ENCODE assay signal across 8 cellular contexts in the genomic region with DNA sequence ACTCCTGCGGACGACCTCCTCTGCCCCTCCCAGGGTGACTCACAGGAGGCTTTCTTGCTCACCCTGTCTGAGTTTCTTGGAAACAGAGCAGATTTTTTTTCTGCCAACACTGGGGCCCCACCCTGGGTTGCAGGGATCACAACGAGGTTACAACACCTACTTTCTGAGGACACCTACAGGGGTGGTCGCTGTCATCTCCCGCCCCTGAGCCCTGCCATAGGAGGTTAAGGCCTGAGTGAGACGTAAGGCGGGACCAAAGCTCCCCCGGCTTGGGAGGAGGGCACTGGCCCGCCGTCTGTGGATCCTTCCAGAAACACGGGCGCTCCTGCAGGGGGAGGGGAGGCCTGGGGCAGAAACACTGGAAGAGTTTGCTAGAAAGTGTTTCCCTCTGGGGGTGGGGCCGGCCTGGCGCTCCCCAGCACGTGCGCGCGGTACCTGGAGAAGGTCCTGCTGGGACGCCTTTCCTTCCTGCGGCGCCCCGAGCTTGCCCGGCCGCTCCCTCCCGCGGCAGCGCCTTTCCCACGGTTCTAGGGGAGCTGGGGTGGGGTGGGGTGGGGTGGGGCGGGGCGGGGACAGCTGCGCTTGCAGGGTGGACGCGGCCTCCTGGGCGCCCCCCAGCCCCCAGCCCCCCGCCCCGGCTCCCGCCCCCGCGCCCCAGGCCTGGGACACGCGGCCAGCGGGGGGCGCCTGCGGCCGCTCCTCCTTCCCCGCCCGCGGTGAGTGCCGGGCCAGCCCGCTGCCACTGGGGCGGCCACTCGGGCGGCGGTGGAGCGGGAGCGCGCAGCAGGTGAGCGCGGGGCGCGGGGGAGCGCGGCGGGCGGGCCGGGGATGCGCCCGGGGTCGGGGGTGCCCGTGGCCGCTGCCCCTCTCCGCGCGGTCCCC. TPM values are rescaled to one million over a fixed set of nuclear protein-coding genes. Genes with fewer than 3 reads are reported as not detected.
DNase-seq lines count a peak whose midpoint lies in the region; TF ChIP-seq lines count a peak whose summit lies in the region.

No MANE protein-coding gene starts in this region.

- peak overlapping the region; percentile 82 for H3K27ac Mint-ChIP-seq in activated CD4-positive, alpha-beta memory T cell treated with anti-CD3 and anti-CD28 coated beads, Interleukin-2, amount 10 ng/mL, durations not matched to agents 7 days and 5 days

- H2AFZ ChIP-seq in MM.1S (ENCODE audit: low read length), result peak overlapping the region; percentile 98

- H3F3A ChIP-seq in MM.1S (ENCODE audit: insufficient read depth, low read length), result no peaks in the 10 kb centered on the region

- peak overlapping the region; percentile 83 for H3K4me3 Mint-ChIP-seq in activated CD4-positive, alpha-beta memory T cell treated with anti-CD3 and anti-CD28 coated beads, Interleukin-2, amount 10 ng/mL, durations not matched to agents 7 days and 5 days

- POLR2A ChIA-PET in activated CD4-positive, alpha-beta memory T cell treated with anti-CD3 and anti-CD28 coated beads, Interleukin-2, amount 10 ng/mL, durations not matched to agents 7 days and 5 days (lab: Charles Lee), result interaction anchor here (0.7 to 37.2 kb wide), 22 partner anchors 9 to 498 kb away, joined by 3 to 686 read pairs (median 4); partner anchors contain the start of genes ADCY7 and CNEP1R1

- DNase-seq in GM10266 (ENCODE audit: extremely low spot score) (peak; percentile 95), H4 (ENCODE audit: low spot score) (peak; percentile 51), MM.1S (peak; percentile 56), epithelial cell of esophagus (ENCODE audit: low read depth) (peak; percentile 92), stomach (peak; percentile 55), NCI-H524 treated with DMSO at 0.1 percent for 48 hours (lab: John Stamatoyannopoulos, UW) (no peak)
- peak; percentile 82 for DNase-seq in activated CD4-positive, alpha-beta memory T cell treated with anti-CD3 and anti-CD28 coated beads, Interleukin-2, amount 10 ng/mL, durations not matched to agents 7 days and 5 days

- no peaks in the 10 kb centered on the region for H4K20me1 ChIP-seq in MM.1S (ENCODE audit: insufficient read depth, low read length)

- TF ChIP-seq POLR2A in stomach (IDR thresholded peaks at IDR 0.05), result no peak

- peak overlapping the region; percentile 43; the same call in 1 of the 2 replicates for H3K9ac ChIP-seq in MM.1S (ENCODE audit: low read length)
- H3K9ac ChIP-seq in mucosa of stomach (ENCODE audit: low read length), result peak overlapping the region; percentile 73

- CTCF ChIA-PET in activated CD4-positive, alpha-beta memory T cell treated with anti-CD3 and anti-CD28 coated beads, Interleukin-2, amount 10 ng/mL, durations not matched to agents 7 days and 5 days (lab: Charles Lee), result interaction anchor here (0.7 to 1.6 kb wide), 11 partner anchors 12 to 110 kb away, joined by 3 to 12 read pairs (median 4); no protein-coding TSS in a partner anchor

- 0 to 2% (median 1%) methylated on average over 5 to 66 of the region's 74 CpGs for WGBS in stomach, 5 donors

- H3K4me2 ChIP-seq in MM.1S (ENCODE audit: low read depth, low read length), result peak overlapping the region; percentile 98; the same call in 1 of the 2 replicates

- H3K9me2 ChIP-seq in MM.1S (replicated peaks; ENCODE audit: insufficient read depth, low read length), result no peaks in the 10 kb centered on the region

- no peaks in the 10 kb centered on the region for H3K79me2 ChIP-seq in MM.1S (ENCODE audit: low read length)

- H3K27me3 Mint-ChIP-seq in activated CD4-positive, alpha-beta memory T cell treated with anti-CD3 and anti-CD28 coated beads, Interleukin-2, amount 10 ng/mL, durations not matched to agents 7 days and 5 days, result peaks cover 7% of the 10 kb centered on the region

- H3K36me3 ChIP-seq in MM.1S (replicated peaks; ENCODE audit: insufficient read depth, low read length), result no peaks in the 10 kb centered on the region
- H3K36me3 ChIP-seq in mucosa of stomach (ENCODE audit: control insufficient read depth, insufficient read depth, low read length), result no peaks in the 10 kb centered on the region
- no peaks in the 10 kb centered on the region for H3K36me3 ChIP-seq in stomach

- H3K4me3 ChIP-seq in MM.1S (ENCODE audit: low read length) (peak overlapping the region; percentile 74), epithelial cell of esophagus (ENCODE audit: low read length) (peak overlapping the region; percentile 49), mucosa of stomach (ENCODE audit: low read length) (peak overlapping the region; percentile 67), stomach (peak overlapping the region; percentile 62 to 70 (median 66))

- H3K27ac ChIP-seq in MM.1S (ENCODE audit: low read length), result no peak overlapping the region
- H3K27ac ChIP-seq in stomach, result peak overlapping the region; percentile 28 to 72 (median 30)

- H3K27me3 ChIP-seq in MM.1S (replicated peaks; ENCODE audit: insufficient read depth, low read length), result no peaks in the 10 kb centered on the region
- no peaks in the 10 kb centered on the region for H3K27me3 ChIP-seq in mucosa of stomach (ENCODE audit: control insufficient read depth, insufficient read depth, low read length)
- no peaks in the 10 kb centered on the region for H3K27me3 ChIP-seq in stomach

- TF ChIP-seq EP300 in stomach (IDR thresholded peaks at IDR 0.05), result no peak

- intact Hi-C loops in stomach (cut with DNase I; ENCODE audit: low total_unique reads), result no loop called here

- no peaks in the 10 kb centered on the region for H3K9me3 ChIP-seq in MM.1S (replicated peaks; ENCODE audit: insufficient read depth, low read length)
- H3K9me3 ChIP-seq in mucosa of stomach (ENCODE audit: control insufficient read depth, low read length), result no peaks in the 10 kb centered on the region
- no peaks in the 10 kb centered on the region for H3K9me3 ChIP-seq in stomach

- no peaks in the 10 kb centered on the region for H3K4me1 ChIP-seq in MM.1S (ENCODE audit: low read length)
- peaks cover 20% of the 10 kb centered on the region for H3K4me1 ChIP-seq in mucosa of stomach (ENCODE audit: control insufficient read depth, insufficient read depth, low read length)
- H3K4me1 ChIP-seq in stomach, result peaks cover 15 to 23% (median 22%) of the 10 kb centered on the region in 4 donors

- peak; percentile 60 for TF ChIP-seq CTCF in GM10266 (IDR thresholded peaks at IDR 0.05; ENCODE audit: control insufficient read depth, insufficient read depth, low read depth, missing control alignments)
- no peak for TF ChIP-seq CTCF in MM.1S (IDR thresholded peaks at IDR 0.05; ENCODE audit: low read length)
- no peak for TF ChIP-seq CTCF in epithelial cell of esophagus (IDR thresholded peaks at IDR 0.05; ENCODE audit: insufficient read depth, low read depth, low read length, missing control alignments)
- peak in 1 of 7 experiments; percentile 65 for TF ChIP-seq CTCF in stomach (IDR thresholded peaks at IDR 0.05)

- peaks cover 15% of the 10 kb centered on the region for H3K36me3 Mint-ChIP-seq in activated CD4-positive, alpha-beta memory T cell treated with anti-CD3 and anti-CD28 coated beads, Interleukin-2, amount 10 ng/mL, durations not matched to agents 7 days and 5 days (ENCODE audit: low read depth)

- no peaks in the 10 kb centered on the region for H3K9me3 Mint-ChIP-seq in activated CD4-positive, alpha-beta memory T cell treated with anti-CD3 and anti-CD28 coated beads, Interleukin-2, amount 10 ng/mL, durations not matched to agents 7 days and 5 days

- H3K4me1 Mint-ChIP-seq in activated CD4-positive, alpha-beta memory T cell treated with anti-CD3 and anti-CD28 coated beads, Interleukin-2, amount 10 ng/mL, durations not matched to agents 7 days and 5 days, result peaks cover 49% of the 10 kb centered on the region

RNA-seq across cellular contexts. Expression of gene ADCY7, which starts 20.7 kb away (rescaled TPM):
- total RNA-seq in H4 (2014; rRNA removed; shearing (Covaris generic)), result 28.8 and 41.6 TPM in 2 replicates
- 100 to 1,000 TPM; 266 to 270 TPM for total RNA-seq in activated CD4-positive, alpha-beta memory T cell treated with anti-CD3 and anti-CD28 coated beads, Interleukin-2, amount 10 ng/mL, durations not matched to agents 7 days and 5 days
- total RNA-seq in stomach, result 100 to 1,000 TPM in 1 of 5 donors, 10 to 100 TPM in 4; 15.1 to 216 (median 33.3) TPM
- 1 to 10 TPM in 2 of 3 donors, under 1 TPM in 1; 0.76 to 4.4 (median 3.7) TPM for polyA plus RNA-seq in stomach
